Comparison of ENCODE assay signal across 19 cellular contexts in the genomic region with DNA sequence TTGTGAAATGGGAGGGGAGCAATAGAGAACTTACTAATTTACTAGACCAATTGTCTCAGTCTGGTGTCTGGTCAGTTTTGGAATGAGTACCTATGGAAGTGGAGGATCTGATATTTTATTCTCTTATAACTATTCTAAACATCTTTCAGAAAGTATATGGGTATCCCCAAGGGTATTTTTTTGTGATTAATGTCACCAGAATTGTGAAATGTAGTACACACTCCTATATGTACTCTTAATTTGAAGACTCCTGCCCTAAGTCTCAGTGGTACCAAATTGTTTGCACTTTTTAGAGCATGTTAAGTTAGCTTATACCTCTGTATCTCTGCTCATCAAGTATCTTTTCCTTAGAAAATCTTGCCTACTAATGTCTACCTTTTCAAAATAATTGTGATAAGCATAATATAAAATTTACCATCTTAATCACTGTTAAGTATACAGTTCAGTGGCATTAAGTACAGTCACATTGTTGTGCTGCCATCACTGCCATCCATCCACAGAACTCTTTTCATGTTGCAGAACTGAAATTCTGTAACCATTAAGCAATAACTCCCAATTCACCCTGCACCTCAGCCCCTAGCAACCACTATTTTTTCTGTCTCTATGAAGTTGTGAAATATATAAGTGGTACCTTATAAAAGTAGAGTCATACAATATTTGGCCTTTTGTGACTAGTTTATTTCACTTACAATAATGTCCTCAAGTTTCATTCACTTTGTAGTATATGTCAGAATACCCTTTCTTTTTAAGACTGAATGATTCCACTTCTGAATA.
"Had no signal": no experiment of that assay in that cellular context is flagged by ENCODE, and none has a peak within 500 bp of the region (broad histone marks: within the 10 kb centered on the region; RNA-seq: fewer than 3 reads in every experiment).

No MANE protein-coding gene starts in this region.

- H3K36me3 ChIP-seq: uterus had no signal

- H3K9me3 Mint-ChIP-seq: nephron had no signal

- H3K9me3 ChIP-seq: adrenal gland, left ventricle myocardium inferior, mucosa of descending colon, tibial nerve, uterus had no signal

- H3K27me3 ChIP-seq: adrenal gland, tibial nerve, uterus had no signal

- H3K4me3 ChIP-seq: adrenal gland, left ventricle myocardium inferior, mucosa of descending colon, tibial nerve, uterus had no signal

- H3K4me3 Mint-ChIP-seq: activated CD8-positive, alpha-beta memory T cell treated with anti-CD3 and anti-CD28 coated beads, Interleukin-2, amount 10 ng/mL, durations not matched to agents 7 days and 5 days; nephron; stimulated activated naive B cell treated with anti-CD40 and anti-IgM and Interleukin-4, amounts not matched to agents 10 μg/mL and 1 μg/mL and 100 μg/mL, for 72 hours; T-helper 2 cell treated with Interferon-gamma antibody and Interleukin-4, amounts not matched to agents 5 μg/mL and 100 μg/mL, for 36 hours had no signal

- H3K4me1 ChIP-seq: adrenal gland, tibial nerve, uterus had no signal

- FAIRE-seq: keratinocyte had no signal

- ATAC-seq: activated CD8-positive, alpha-beta memory T cell treated with anti-CD3 and anti-CD28 coated beads, Interleukin-2, amount 10 ng/mL, durations not matched to agents 7 days and 5 days; mucosa of descending colon; stimulated activated naive B cell treated with anti-CD40 and anti-IgM and Interleukin-4, amounts not matched to agents 10 μg/mL and 1 μg/mL and 100 μg/mL, for 72 hours had no signal

- DNase-seq: activated CD4-positive, alpha-beta T cell treated with anti-CD3 and anti-CD28 coated beads, Interleukin-2, amount 50 U/mL, for 1 hour; activated CD8-positive, alpha-beta memory T cell treated with anti-CD3 and anti-CD28 coated beads, Interleukin-2, amount 10 ng/mL, durations not matched to agents 7 days and 5 days; activated effector memory CD4-positive, alpha-beta T cell treated with Interleukin-2 at 50 U/mL for 16 hours; activated naive CD4-positive, alpha-beta T cell treated with anti-CD3 and anti-CD28 coated beads, Interleukin-2, amount 50 U/mL, for 16 hours; activated T-cell treated with anti-CD3 and anti-CD28 coated beads, Interleukin-2, amount 50 U/mL, for 1 hour; adrenal gland; hippocampal formation; left ventricle myocardium inferior; mucosa of descending colon; nucleus accumbens; posterior cingulate gyrus; stimulated activated CD4-positive, alpha-beta T cell treated with anti-CD3 and anti-CD28 coated beads, Interleukin-2, amount 100 ng/mL, for 48 hours; stimulated activated naive B cell treated with anti-CD40 and anti-IgM and Interleukin-4, amounts not matched to agents 10 μg/mL and 1 μg/mL and 100 μg/mL, for 72 hours; substantia nigra; uterus had no signal

- H3K4me1 Mint-ChIP-seq: nephron had no signal

- H3K27ac Mint-ChIP-seq: activated CD8-positive, alpha-beta memory T cell treated with anti-CD3 and anti-CD28 coated beads, Interleukin-2, amount 10 ng/mL, durations not matched to agents 7 days and 5 days; nephron; stimulated activated naive B cell treated with anti-CD40 and anti-IgM and Interleukin-4, amounts not matched to agents 10 μg/mL and 1 μg/mL and 100 μg/mL, for 72 hours; T-helper 2 cell treated with Interferon-gamma antibody and Interleukin-4, amounts not matched to agents 5 μg/mL and 100 μg/mL, for 36 hours had no signal

- H3K27ac ChIP-seq: adrenal gland, left ventricle myocardium inferior, tibial nerve, uterus had no signal
